In genomic region chr9:137191245-137191644, GRCh38 we compare ENCODE assay signal across 24 cellular contexts. TPM values are rescaled to one million over a fixed set of nuclear protein-coding genes. Genes with fewer than 3 reads are reported as not detected.
DNase-seq lines count a peak whose midpoint lies in the region; ATAC-seq, FAIRE-seq and TF ChIP-seq lines count a peak whose summit lies in the region.
"Had no signal": no experiment of that assay in that cellular context is flagged by ENCODE, and none has a peak within 500 bp of the region (broad histone marks: within the 10 kb centered on the region; RNA-seq: fewer than 3 reads in every experiment).

No MANE protein-coding gene starts in this region.

- H2AFZ ChIP-seq in HCT116 (ENCODE audit: low read depth, low read length, poor library complexity, severe bottlenecking), result no peak overlapping the region
- H2AFZ ChIP-seq in GM12878 (ENCODE audit: control insufficient read depth, low read depth, low read length), result no peak overlapping the region

- no peaks in the 10 kb centered on the region for H4K20me1 ChIP-seq in HCT116 (ENCODE audit: insufficient read depth)
- H4K20me1 ChIP-seq in GM12878 (ENCODE audit: control insufficient read depth, insufficient read depth), result peaks cover 7% of the 10 kb centered on the region; the same call in 1 of the 2 replicates

- H3K27ac Mint-ChIP-seq in T-helper 2 cell treated with Interferon-gamma antibody and Interleukin-4, amounts not matched to agents 5 μg/mL and 100 μg/mL, for 36 hours, result peak overlapping the region; percentile 74
- H3K27ac Mint-ChIP-seq in natural killer cell treated with Interleukin-12 subunit alpha and Interleukin-12 subunit beta and Interleukin-15 and Interleukin-18, amount 100 ng/mL, for 72 hours, result peak overlapping the region; percentile 68 to 87

- RAD21 ChIA-PET in HCT116 (lab: Charles Lee; ENCODE audit: low non-redundant PET in 1 of 2, low total read pairs in 2 of 2, uncharacterized antibody in 2 of 2, unreplicated experiment in 2 of 2), result no interaction called here
- RAD21 ChIA-PET in GM12878 (lab: Charles Lee; ENCODE audit: unreplicated experiment), result no interaction called here

- SMC1A ChIA-PET in GM12878 (lab: Charles Lee; ENCODE audit: uncharacterized antibody, unreplicated experiment), result no interaction called here

- H3K4me1 ChIP-seq in HCT116 (ENCODE audit: control insufficient read depth in 1 of 2, insufficient read depth in 2 of 2, low read length in 2 of 2) (peaks cover 32 to 52% of the 10 kb centered on the region in 2 experiments), GM12878 (ENCODE audit: control insufficient read depth, insufficient read depth, low read length) (peaks cover 22% of the 10 kb centered on the region), psoas muscle (peaks cover 47% of the 10 kb centered on the region)

- no peaks in the 10 kb centered on the region for H3K9me2 ChIP-seq in HCT116 (ENCODE audit: insufficient read depth)

- H3K36me3 ChIP-seq in HCT116 (ENCODE audit: control insufficient read depth in 1 of 2, insufficient read depth in 2 of 2, low read length in 2 of 2), result peaks cover 0 to 17% of the 10 kb centered on the region in 2 experiments; a peak in 1 of 4 replicates
- peaks cover 0 to 7% of the 10 kb centered on the region in 2 experiments; a peak in 3 of 4 replicates for H3K36me3 ChIP-seq in GM12878 (ENCODE audit: control insufficient read depth in 2 of 2, insufficient read depth in 2 of 2, low read length in 1 of 2)
- peaks cover 3 to 36% of the 10 kb centered on the region in 2 donors for H3K36me3 ChIP-seq in psoas muscle (ENCODE audit: insufficient read depth in 1 of 2, low read depth in 1 of 2)

- WGBS in GM12878 (ENCODE audit: insufficient coverage, insufficient replicate concordance, low lambda C conversion rate, missing lambda C conversion rate), result 67% methylated on average over 3 of the region's 3 CpGs
- 69 to 83% (median 71%) methylated on average over 3 of the region's 3 CpGs for WGBS in psoas muscle, 3 donors

- no peak overlapping the region for H3K4me3 ChIP-seq in HCT116 (replicated peaks in 1 of 2; ENCODE audit: low read depth in 1 of 2, low read length in 2 of 2)
- H3K4me3 ChIP-seq in GM12878, result no peak overlapping the region
- no peak overlapping the region for H3K4me3 ChIP-seq in psoas muscle
- H3K4me3 ChIP-seq: K562, lung, upper lobe of right lung had no signal

- POLR2A ChIA-PET in HCT116 (lab: Charles Lee) (no interaction called here), GM12878 (lab: Charles Lee) (interaction anchor here (0.6 kb wide), 1 partner anchor 70 kb away, joined by 3 read pairs; no protein-coding TSS in a partner anchor)

- peaks cover 51% of the 10 kb centered on the region for H3K79me2 ChIP-seq in HCT116 (ENCODE audit: insufficient read depth, low read length)
- H3K79me2 ChIP-seq in GM12878 (ENCODE audit: control insufficient read depth, insufficient read depth, low read length), result peaks cover 33% of the 10 kb centered on the region

- H3K27ac ChIP-seq in HCT116 (ENCODE audit: low read depth, low read length) (0 out of 2 replicates have a peak overlapping the region, but pooled peaks have one; percentile 99), GM12878 (ENCODE audit: control insufficient read depth, insufficient read depth) (no peak overlapping the region), psoas muscle (no peak overlapping the region)
- H3K27ac ChIP-seq: HL-60, upper lobe of right lung had no signal

- TF ChIP-seq POLR2A in HCT116 (IDR thresholded peaks at IDR 0.05; ENCODE audit: borderline replicate concordance, extremely low read depth, insufficient read depth, insufficient read length) (no peak), GM12878 (IDR thresholded peaks at IDR 0.05; ENCODE audit: low read depth, low read length) (peak; percentile 38; the same call in 1 of the 2 replicates)

- intact Hi-C loops in HCT116 (cut with micrococcal nuclease), result no loop called here
- intact Hi-C loops in GM12878 (cut with micrococcal nuclease; ENCODE audit: unreplicated experiment), result no loop called here
- intact Hi-C loops in psoas muscle (cut with DNase I), result no loop called here

- H3K36me3 Mint-ChIP-seq in T-helper 2 cell treated with Interferon-gamma antibody and Interleukin-4, amounts not matched to agents 5 μg/mL and 100 μg/mL, for 36 hours (ENCODE audit: low read depth), result peaks cover 18% of the 10 kb centered on the region
- H3K36me3 Mint-ChIP-seq in natural killer cell treated with Interleukin-12 subunit alpha and Interleukin-12 subunit beta and Interleukin-15 and Interleukin-18, amount 100 ng/mL, for 72 hours, result no peaks in the 10 kb centered on the region

- in situ Hi-C loops in GM12878 (cut with MboI), result no loop called here

- H3K27me3 ChIP-seq in HCT116 (ENCODE audit: insufficient read depth, low read length) (no peaks in the 10 kb centered on the region), GM12878 (replicated peaks in 1 of 2; ENCODE audit: control insufficient read depth in 2 of 2, insufficient read depth in 2 of 2, low read length in 1 of 2) (no peaks in the 10 kb centered on the region), psoas muscle (ENCODE audit: insufficient read depth in 3 of 3, low read length in 2 of 3) (no peaks in the 10 kb centered on the region)
- H3K27me3 ChIP-seq: Peyer's patch, upper lobe of right lung had no signal

- TF ChIP-seq RAD21 in HCT116 (IDR thresholded peaks at IDR 0.05; ENCODE audit: low read depth), result no peak
- no peak for TF ChIP-seq RAD21 in GM12878 (IDR thresholded peaks at IDR 0.05; ENCODE audit: insufficient read depth, low read depth, low read length)

- no peaks in the 10 kb centered on the region for H3K9me3 Mint-ChIP-seq in T-helper 2 cell treated with Interferon-gamma antibody and Interleukin-4, amounts not matched to agents 5 μg/mL and 100 μg/mL, for 36 hours
- no peaks in the 10 kb centered on the region for H3K9me3 Mint-ChIP-seq in natural killer cell treated with Interleukin-12 subunit alpha and Interleukin-12 subunit beta and Interleukin-15 and Interleukin-18, amount 100 ng/mL, for 72 hours
- H3K9me3 Mint-ChIP-seq: CD8-positive, alpha-beta memory T cell; naive thymus-derived CD8-positive, alpha-beta T cell had no signal

- peak overlapping the region; percentile 68 for H3K4me3 Mint-ChIP-seq in T-helper 2 cell treated with Interferon-gamma antibody and Interleukin-4, amounts not matched to agents 5 μg/mL and 100 μg/mL, for 36 hours
- H3K4me3 Mint-ChIP-seq in natural killer cell treated with Interleukin-12 subunit alpha and Interleukin-12 subunit beta and Interleukin-15 and Interleukin-18, amount 100 ng/mL, for 72 hours, result peak overlapping the region; percentile 66

- H3K4me2 ChIP-seq in HCT116 (ENCODE audit: low read length), result no peak overlapping the region
- H3K4me2 ChIP-seq in GM12878 (ENCODE audit: control insufficient read depth, insufficient read depth), result no peak overlapping the region

- FAIRE-seq in GM12878 (lab: Jason Lieb, UNC), result no peak
- FAIRE-seq: K562 had no signal

- CTCF ChIA-PET in HCT116 (lab: Charles Lee) (no interaction called here), GM12878 (lab: Yijun Ruan, JAX) (interaction anchor here (0.9 kb wide), 1 partner anchor 68 kb away, joined by 5 read pairs; no protein-coding TSS in a partner anchor)

- no peaks in the 10 kb centered on the region for H3K27me3 Mint-ChIP-seq in T-helper 2 cell treated with Interferon-gamma antibody and Interleukin-4, amounts not matched to agents 5 μg/mL and 100 μg/mL, for 36 hours (ENCODE audit: low read depth)
- H3K27me3 Mint-ChIP-seq in natural killer cell treated with Interleukin-12 subunit alpha and Interleukin-12 subunit beta and Interleukin-15 and Interleukin-18, amount 100 ng/mL, for 72 hours, result no peaks in the 10 kb centered on the region
- H3K27me3 Mint-ChIP-seq: CD8-positive, alpha-beta memory T cell; naive thymus-derived CD8-positive, alpha-beta T cell had no signal

- ATAC-seq in HCT116 (no peak), GM12878 (no peak), psoas muscle (no peak)
- ATAC-seq in natural killer cell treated with Interleukin-12 subunit alpha and Interleukin-12 subunit beta and Interleukin-15 and Interleukin-18, amount 100 ng/mL, for 72 hours, result no peak
- ATAC-seq: K562; naive thymus-derived CD8-positive, alpha-beta T cell; SK-N-SH treated with all-trans-retinoic acid at 6 μM for 48 hours; upper lobe of right lung had no signal

- no peak overlapping the region for H3K9ac ChIP-seq in HCT116 (ENCODE audit: low read length)
- H3K9ac ChIP-seq in GM12878 (ENCODE audit: control insufficient read depth, insufficient read depth, low read length), result no peak overlapping the region

- peaks cover 14% of the 10 kb centered on the region for H3K4me1 Mint-ChIP-seq in T-helper 2 cell treated with Interferon-gamma antibody and Interleukin-4, amounts not matched to agents 5 μg/mL and 100 μg/mL, for 36 hours (ENCODE audit: low read depth)
- peaks cover 13 to 19% of the 10 kb centered on the region in 2 donors for H3K4me1 Mint-ChIP-seq in natural killer cell treated with Interleukin-12 subunit alpha and Interleukin-12 subunit beta and Interleukin-15 and Interleukin-18, amount 100 ng/mL, for 72 hours (ENCODE audit: low read depth in 2 of 2)

- no peak for TF ChIP-seq EP300 in GM12878 (IDR thresholded peaks at IDR 0.05; ENCODE audit: borderline replicate concordance in 1 of 2, control insufficient read depth in 1 of 2, low read depth in 2 of 2, low read length in 2 of 2)

- BruUV-seq in HCT116 (replicated peaks; lab: Mats Ljungman, UMichigan) (no TSS peak), GM12878 (replicated peaks; lab: Mats Ljungman, UMichigan) (no TSS peak)

- no peaks in the 10 kb centered on the region for H3K9me3 ChIP-seq in HCT116 (ENCODE audit: control insufficient read depth in 1 of 2, insufficient read depth in 1 of 2, low read depth in 1 of 2, low read length in 2 of 2)
- no peaks in the 10 kb centered on the region for H3K9me3 ChIP-seq in GM12878 (replicated peaks; ENCODE audit: control insufficient read depth, insufficient read depth, low read length)
- no peaks in the 10 kb centered on the region for H3K9me3 ChIP-seq in psoas muscle
- H3K9me3 ChIP-seq: Peyer's patch, upper lobe of right lung had no signal

- DNase-seq in T-helper 2 cell treated with Interferon-gamma antibody and Interleukin-4, amounts not matched to agents 5 μg/mL and 100 μg/mL, for 36 hours (ENCODE audit: low spot score), result no peak
- DNase-seq in T-helper 2 cell (no peak), HCT116 (ENCODE audit: low read depth, low spot score) (no peak), GM12878 (ENCODE audit: low read depth, low spot score) (no peak), islet precursor cell (no peak), psoas muscle (no peak), NCI-H1694 (lab: John Stamatoyannopoulos, UW) (no peak)
- no peak for DNase-seq in natural killer cell treated with Interleukin-12 subunit alpha and Interleukin-12 subunit beta and Interleukin-15 and Interleukin-18, amount 100 ng/mL, for 72 hours (ENCODE audit: low spot score)
- DNase-seq: activated CD4-positive, alpha-beta T cell treated with anti-CD3 and anti-CD28 coated beads, Interleukin-2, amount 50 U/mL, for 48 hours; activated gamma-delta T cell; CD8-positive, alpha-beta memory T cell; effector CD4-positive, alpha-beta T cell; glutamatergic neuron; naive thymus-derived CD8-positive, alpha-beta T cell; NCI-H1048; NCI-H748 treated with DMSO at 0.1 percent for 48 hours; Peyer's patch; stimulated activated CD4-positive, alpha-beta T cell treated with anti-CD3 and anti-CD28 coated beads, Interleukin-12 subunit alpha, Interleukin-12 subunit beta, amount 100 ng/mL, for 4 hours; stimulated activated naive CD4-positive, alpha-beta T cell treated with Interleukin-2 at 50 U/mL for 16 hours; upper lobe of right lung had no signal

- TF ChIP-seq CTCF in HCT116 (IDR thresholded peaks at IDR 0.05 in 2 of 3, conservative IDR thresholded peaks at IDR 0.05 in 1 of 3; ENCODE audit: borderline replicate concordance in 1 of 3, insufficient read depth in 1 of 3, low read depth in 2 of 3, low read length in 2 of 3), result no peak
- TF ChIP-seq CTCF in GM12878 (IDR thresholded peaks at IDR 0.05 in 2 of 3, conservative IDR thresholded peaks at IDR 0.05 in 1 of 3; ENCODE audit: control insufficient read depth in 2 of 3, extremely low read depth in 1 of 3, insufficient read depth in 1 of 3, low read depth in 3 of 3, low read length in 3 of 3), result no peak
- TF ChIP-seq CTCF in psoas muscle (IDR thresholded peaks at IDR 0.05), result no peak

RNA-seq across cellular contexts. Expression of gene SSNA1, which starts 2.8 kb away (rescaled TPM):
- total RNA-seq in HCT116 (2021; ENCODE audit: unreplicated experiment) (84.7 TPM), GM12878 (2014; rRNA removed) (72.6 and 96.6 TPM in 2 replicates), GM12878 (2014; rRNA removed; fragmentation: Illumina TruSeq; extraction: Trizol) (48.5 and 54.2 TPM in 2 replicates), GM12878 (2021) (84.8 and 88.3 TPM in 2 replicates), psoas muscle (10 to 100 TPM; 51.5 to 65.4 (median 54.4) TPM)
- 101 and 102 TPM in 2 replicates for polyA plus RNA-seq in HCT116 (2012)
- total RNA-seq in GM12878 (2013; cell fraction: nucleolus; rRNA removed), result 12.8 and 16.8 TPM in 2 replicates
- polyA plus RNA-seq in GM12878 (2011; ENCODE audit: low read depth), result 27.0 TPM
- polyA plus RNA-seq in GM12878 (2011; rRNA removed) (33.4 and 67.6 TPM in 2 replicates), GM12878 (2014; fragmentation: Illumina TruSeq; extraction: Trizol) (4.1 and 40.5 TPM in 2 replicates), GM12878 (2014; fragmentation: Nextera tagmentation; extraction: Ambion mirVana) (10 to 100 TPM in 1 of 2 experiments, under 1 TPM in 1; 0.63 to 13.4 TPM), GM12878 (2014; rRNA removed) (122 and 138 TPM in 2 replicates), GM12878 (2016; fragmentation: Nextera tagmentation; extraction: Ambion mirVana) (100 to 1,000 TPM; 122 to 139 TPM), psoas muscle (100 to 1,000 TPM; 101 to 176 (median 142) TPM)
- 132 and 179 TPM in 2 replicates for polyA plus RNA-seq in GM12878 (2011; cell fraction: cytosol; rRNA removed)
- polyA plus RNA-seq in GM12878 (2011; cell fraction: nucleus; rRNA removed), result 78.8 and 83.0 TPM in 2 replicates
- 50.7 and 62.2 TPM in 2 replicates for polyA plus RNA-seq in GM12878 (2012)
- 11.6 and 31.9 TPM in 2 replicates for polyA minus RNA-seq in GM12878 (2011; rRNA and poly(A)+ RNA removed)
- 19.2 and 20.3 TPM in 2 replicates for polyA minus RNA-seq in GM12878 (2011; cell fraction: cytosol; rRNA and poly(A)+ RNA removed)
- polyA minus RNA-seq in GM12878 (2011; cell fraction: nucleus; rRNA and poly(A)+ RNA removed), result 10.0 and 12.9 TPM in 2 replicates
- 10 to 100 TPM; 78.3 to 91.4 TPM for total RNA-seq in natural killer cell treated with Interleukin-12 subunit alpha and Interleukin-12 subunit beta and Interleukin-15 and Interleukin-18, amount 100 ng/mL, for 72 hours

RNA-seq across cellular contexts. Expression of gene ANAPC2, which starts 2.9 kb away (rescaled TPM):
- total RNA-seq in HCT116 (2021; ENCODE audit: unreplicated experiment) (75.5 TPM), GM12878 (2014; rRNA removed) (18.1 and 26.1 TPM in 2 replicates), GM12878 (2014; rRNA removed; fragmentation: Illumina TruSeq; extraction: Trizol) (12.5 and 14.2 TPM in 2 replicates), GM12878 (2021) (62.2 and 65.2 TPM in 2 replicates), psoas muscle (10 to 100 TPM; 20.5 to 32.1 (median 24.3) TPM)
- polyA plus RNA-seq in HCT116 (2012), result 54.9 and 61.4 TPM in 2 replicates
- 86.4 and 102 TPM in 2 replicates for total RNA-seq in GM12878 (2013; cell fraction: nucleolus; rRNA removed)
- 24.1 TPM for polyA plus RNA-seq in GM12878 (2011; ENCODE audit: low read depth)
- polyA plus RNA-seq in GM12878 (2011; rRNA removed) (9.0 and 20.7 TPM in 2 replicates), GM12878 (2014; fragmentation: Illumina TruSeq; extraction: Trizol) (6.0 and 12.0 TPM in 2 replicates), GM12878 (2014; fragmentation: Nextera tagmentation; extraction: Ambion mirVana) (under 1 TPM; 0.03 to 0.04 TPM), GM12878 (2014; rRNA removed) (53.1 and 60.9 TPM in 2 replicates), GM12878 (2016; fragmentation: Nextera tagmentation; extraction: Ambion mirVana) (10 to 100 TPM; 20.2 to 21.0 TPM), psoas muscle (10 to 100 TPM; 13.0 to 22.6 (median 21.6) TPM)
- 18.5 and 30.0 TPM in 2 replicates for polyA plus RNA-seq in GM12878 (2011; cell fraction: cytosol; rRNA removed)
- 248 and 250 TPM in 2 replicates for polyA plus RNA-seq in GM12878 (2011; cell fraction: nucleus; rRNA removed)
- polyA plus RNA-seq in GM12878 (2012), result 39.4 and 42.5 TPM in 2 replicates
- 14.8 and 26.2 TPM in 2 replicates for polyA minus RNA-seq in GM12878 (2011; rRNA and poly(A)+ RNA removed)
- polyA minus RNA-seq in GM12878 (2011; cell fraction: cytosol; rRNA and poly(A)+ RNA removed), result 26.0 and 30.9 TPM in 2 replicates
- polyA minus RNA-seq in GM12878 (2011; cell fraction: nucleus; rRNA and poly(A)+ RNA removed), result 61.2 and 71.8 TPM in 2 replicates
- 10 to 100 TPM; 75.5 to 98.1 TPM for total RNA-seq in natural killer cell treated with Interleukin-12 subunit alpha and Interleukin-12 subunit beta and Interleukin-15 and Interleukin-18, amount 100 ng/mL, for 72 hours

RNA-seq across cellular contexts. Expression of gene TPRN, which starts 9.3 kb away (rescaled TPM):
- total RNA-seq in HCT116 (2021; ENCODE audit: unreplicated experiment) (24.9 TPM), GM12878 (2014; rRNA removed) (7.5 and 9.1 TPM in 2 replicates), GM12878 (2014; rRNA removed; fragmentation: Illumina TruSeq; extraction: Trizol) (3.8 and 4.1 TPM in 2 replicates), GM12878 (2021) (19.5 and 19.6 TPM in 2 replicates), psoas muscle (10 to 100 TPM in 2 of 4 donors, 1 to 10 TPM in 2; 8.0 to 11.3 (median 9.8) TPM)
- polyA plus RNA-seq in HCT116 (2012), result 14.4 and 15.3 TPM in 2 replicates
- 9.0 and 9.7 TPM in 2 replicates for total RNA-seq in GM12878 (2013; cell fraction: nucleolus; rRNA removed)
- 2.1 TPM for polyA plus RNA-seq in GM12878 (2011; ENCODE audit: low read depth)
- polyA plus RNA-seq in GM12878 (2011; rRNA removed) (1.2 and 2.9 TPM in 2 replicates), GM12878 (2014; fragmentation: Illumina TruSeq; extraction: Trizol) (0.08 and 2.0 TPM in 2 replicates), GM12878 (2014; fragmentation: Nextera tagmentation; extraction: Ambion mirVana) (under 1 TPM; 0.18 to 0.75 TPM), GM12878 (2014; rRNA removed) (9.6 and 10.8 TPM in 2 replicates), GM12878 (2016; fragmentation: Nextera tagmentation; extraction: Ambion mirVana) (1 to 10 TPM; 2.0 to 3.2 TPM), psoas muscle (10 to 100 TPM in 1 of 3 donors, 1 to 10 TPM in 2; 3.6 to 11.1 (median 6.7) TPM)
- polyA plus RNA-seq in GM12878 (2011; cell fraction: cytosol; rRNA removed), result 4.2 and 7.8 TPM in 2 replicates
- polyA plus RNA-seq in GM12878 (2011; cell fraction: nucleus; rRNA removed), result 27.4 and 50.9 TPM in 2 replicates
- 7.2 and 10.8 TPM in 2 replicates for polyA plus RNA-seq in GM12878 (2012)
- 2.5 and 6.5 TPM in 2 replicates for polyA minus RNA-seq in GM12878 (2011; rRNA and poly(A)+ RNA removed)
- polyA minus RNA-seq in GM12878 (2011; cell fraction: cytosol; rRNA and poly(A)+ RNA removed), result 5.3 and 7.5 TPM in 2 replicates
- polyA minus RNA-seq in GM12878 (2011; cell fraction: nucleus; rRNA and poly(A)+ RNA removed), result 5.9 and 12.9 TPM in 2 replicates
- 10 to 100 TPM in 1 of 2 donors, 1 to 10 TPM in 1; 9.0 to 19.1 TPM for total RNA-seq in natural killer cell treated with Interleukin-12 subunit alpha and Interleukin-12 subunit beta and Interleukin-15 and Interleukin-18, amount 100 ng/mL, for 72 hours

RNA-seq across cellular contexts. Expression of gene TMEM203, which starts 14.2 kb away (rescaled TPM):
- total RNA-seq in HCT116 (2021; ENCODE audit: unreplicated experiment) (45.0 TPM), GM12878 (2014; rRNA removed) (34.7 and 38.1 TPM in 2 replicates), GM12878 (2014; rRNA removed; fragmentation: Illumina TruSeq; extraction: Trizol) (19.5 and 21.8 TPM in 2 replicates), GM12878 (2021) (43.8 and 44.9 TPM in 2 replicates), psoas muscle (10 to 100 TPM; 31.2 to 40.1 (median 36.0) TPM)
- polyA plus RNA-seq in HCT116 (2012), result 24.0 and 32.2 TPM in 2 replicates
- 15.7 and 17.5 TPM in 2 replicates for total RNA-seq in GM12878 (2013; cell fraction: nucleolus; rRNA removed)
- polyA plus RNA-seq in GM12878 (2011; ENCODE audit: low read depth), result 22.3 TPM
- polyA plus RNA-seq in GM12878 (2011; rRNA removed) (25.9 and 31.2 TPM in 2 replicates), GM12878 (2014; fragmentation: Illumina TruSeq; extraction: Trizol) (24.3 and 25.7 TPM in 2 replicates), GM12878 (2014; fragmentation: Nextera tagmentation; extraction: Ambion mirVana) (10 to 100 TPM in 1 of 2 experiments, 1 to 10 TPM in 1; 7.2 to 21.2 TPM), GM12878 (2014; rRNA removed) (36.3 and 37.5 TPM in 2 replicates), GM12878 (2016; fragmentation: Nextera tagmentation; extraction: Ambion mirVana) (10 to 100 TPM; 56.1 to 68.1 TPM), psoas muscle (10 to 100 TPM; 30.6 to 71.6 (median 47.7) TPM)
- 43.8 and 44.4 TPM in 2 replicates for polyA plus RNA-seq in GM12878 (2011; cell fraction: cytosol; rRNA removed)
- polyA plus RNA-seq in GM12878 (2011; cell fraction: nucleus; rRNA removed), result 33.3 and 35.5 TPM in 2 replicates
- 22.7 and 26.2 TPM in 2 replicates for polyA plus RNA-seq in GM12878 (2012)
- 17.0 and 22.6 TPM in 2 replicates for polyA minus RNA-seq in GM12878 (2011; rRNA and poly(A)+ RNA removed)
- polyA minus RNA-seq in GM12878 (2011; cell fraction: cytosol; rRNA and poly(A)+ RNA removed), result 8.6 and 12.1 TPM in 2 replicates
- 11.0 and 15.1 TPM in 2 replicates for polyA minus RNA-seq in GM12878 (2011; cell fraction: nucleus; rRNA and poly(A)+ RNA removed)
- 10 to 100 TPM; 25.0 to 43.9 TPM for total RNA-seq in natural killer cell treated with Interleukin-12 subunit alpha and Interleukin-12 subunit beta and Interleukin-15 and Interleukin-18, amount 100 ng/mL, for 72 hours

RNA-seq across cellular contexts. Expression of gene NDOR1, which starts 14.3 kb away (rescaled TPM):
- total RNA-seq in HCT116 (2021; ENCODE audit: unreplicated experiment) (28.4 TPM), GM12878 (2014; rRNA removed) (10.8 and 16.3 TPM in 2 replicates), GM12878 (2014; rRNA removed; fragmentation: Illumina TruSeq; extraction: Trizol) (4.6 and 5.9 TPM in 2 replicates), GM12878 (2021) (28.2 and 32.9 TPM in 2 replicates), psoas muscle (1 to 10 TPM; 2.2 to 4.4 (median 3.7) TPM)
- polyA plus RNA-seq in HCT116 (2012), result 9.7 and 10.8 TPM in 2 replicates
- 12.2 and 16.1 TPM in 2 replicates for total RNA-seq in GM12878 (2013; cell fraction: nucleolus; rRNA removed)
- 2.6 TPM for polyA plus RNA-seq in GM12878 (2011; ENCODE audit: low read depth)
- polyA plus RNA-seq in GM12878 (2011; rRNA removed) (1.7 and 5.4 TPM in 2 replicates), GM12878 (2014; fragmentation: Illumina TruSeq; extraction: Trizol) (0.86 and 3.4 TPM in 2 replicates), GM12878 (2014; fragmentation: Nextera tagmentation; extraction: Ambion mirVana) (under 1 TPM; 0.04 to 0.05 TPM), GM12878 (2014; rRNA removed) (28.1 and 30.2 TPM in 2 replicates), GM12878 (2016; fragmentation: Nextera tagmentation; extraction: Ambion mirVana) (10 to 100 TPM; 18.0 to 21.7 TPM), psoas muscle (1 to 10 TPM; 1.5 to 6.3 (median 6.2) TPM)
- polyA plus RNA-seq in GM12878 (2011; cell fraction: cytosol; rRNA removed), result 8.3 and 11.0 TPM in 2 replicates
- polyA plus RNA-seq in GM12878 (2011; cell fraction: nucleus; rRNA removed), result 75.0 and 108 TPM in 2 replicates
- 9.7 and 10.0 TPM in 2 replicates for polyA plus RNA-seq in GM12878 (2012)
- 2.3 and 5.5 TPM in 2 replicates for polyA minus RNA-seq in GM12878 (2011; rRNA and poly(A)+ RNA removed)
- polyA minus RNA-seq in GM12878 (2011; cell fraction: cytosol; rRNA and poly(A)+ RNA removed), result 4.3 and 4.5 TPM in 2 replicates
- 10.3 and 16.6 TPM in 2 replicates for polyA minus RNA-seq in GM12878 (2011; cell fraction: nucleus; rRNA and poly(A)+ RNA removed)
- total RNA-seq in natural killer cell treated with Interleukin-12 subunit alpha and Interleukin-12 subunit beta and Interleukin-15 and Interleukin-18, amount 100 ng/mL, for 72 hours, result 10 to 100 TPM; 33.0 to 81.9 TPM
